Comparison of ENCODE assay signal across 26 cellular contexts in genomic region chr1:99374109-99374508, GRCh38.
DNase-seq lines count a peak whose midpoint lies in the region; ATAC-seq and TF ChIP-seq lines count a peak whose summit lies in the region.
"Had no signal": no experiment of that assay in that cellular context is flagged by ENCODE, and none has a peak within 500 bp of the region (broad histone marks: within the 10 kb centered on the region; RNA-seq: fewer than 3 reads in every experiment).

No MANE protein-coding gene starts in this region.

- no peaks in the 10 kb centered on the region for H3K36me3 Mint-ChIP-seq in naive thymus-derived CD8-positive, alpha-beta T cell

- no peak for TF ChIP-seq EP300 in upper lobe of left lung (IDR thresholded peaks at IDR 0.05)

- ATAC-seq in GM18907 (IDR thresholded peaks at IDR 0.05; ENCODE audit: unreplicated experiment) (peak; percentile 86), upper lobe of left lung (ENCODE audit: low FRiP score in 2 of 2) (no peak), HG03457 (IDR thresholded peaks at IDR 0.05; ENCODE audit: unreplicated experiment) (no peak)
- no peak for ATAC-seq in naive thymus-derived CD8-positive, alpha-beta T cell
- ATAC-seq: left lobe of liver, Right ventricle myocardium inferior had no signal

- H3K4me1 ChIP-seq in upper lobe of left lung = no peaks in the 10 kb centered on the region
- H3K4me1 ChIP-seq: colonic mucosa, tibial artery had no signal

- H3K36me3 ChIP-seq in upper lobe of left lung = no peaks in the 10 kb centered on the region
- H3K36me3 ChIP-seq: colonic mucosa, tibial artery had no signal

- H3K9me3 ChIP-seq in upper lobe of left lung = no peaks in the 10 kb centered on the region
- H3K9me3 ChIP-seq: colonic mucosa, tibial artery had no signal

- no peaks in the 10 kb centered on the region for H3K27me3 ChIP-seq in upper lobe of left lung
- H3K27me3 ChIP-seq: colonic mucosa, tibial artery had no signal

- H3K4me3 Mint-ChIP-seq in naive thymus-derived CD8-positive, alpha-beta T cell = peak overlapping the region in 8 of 10 donors; percentile 1 to 65 (median 29)
- H3K4me3 Mint-ChIP-seq: T-helper 2 cell treated with Interferon-gamma antibody and Interleukin-4, amounts not matched to agents 5 μg/mL and 100 μg/mL, for 36 hours had no signal

- POLR2A ChIA-PET in naive thymus-derived CD8-positive, alpha-beta T cell (lab: Charles Lee) = no interaction called here

- no peak for TF ChIP-seq CTCF in upper lobe of left lung (IDR thresholded peaks at IDR 0.05)

- no peak for TF ChIP-seq POLR2A in upper lobe of left lung (IDR thresholded peaks at IDR 0.05)

- H3K27ac Mint-ChIP-seq in naive thymus-derived CD8-positive, alpha-beta T cell = peak overlapping the region in 2 of 10 donors; percentile 35 to 63
- H3K27ac Mint-ChIP-seq: T-helper 2 cell treated with Interferon-gamma antibody and Interleukin-4, amounts not matched to agents 5 μg/mL and 100 μg/mL, for 36 hours had no signal

- H3K4me1 Mint-ChIP-seq in naive thymus-derived CD8-positive, alpha-beta T cell = peaks cover 0 to 9% (median 3%) of the 10 kb centered on the region in 4 donors

- peaks cover 0 to 1% (median 0%) of the 10 kb centered on the region in 9 donors for H3K9me3 Mint-ChIP-seq in naive thymus-derived CD8-positive, alpha-beta T cell
- H3K9me3 Mint-ChIP-seq: T-helper 2 cell treated with Interferon-gamma antibody and Interleukin-4, amounts not matched to agents 5 μg/mL and 100 μg/mL, for 36 hours had no signal

- 64 to 88% methylated on average over 9 of the region's 9 CpGs for WGBS in upper lobe of left lung, 2 donors

- H3K27ac ChIP-seq in upper lobe of left lung = no peak overlapping the region
- H3K27ac ChIP-seq: colonic mucosa, epithelial cell of prostate, tibial artery, VCaP had no signal

- DNase-seq in KG1 (lab: John Stamatoyannopoulos, UW) = peak; percentile 37
- peak; percentile 63 for DNase-seq in NOMO-1 treated with dmso at 0.1 percent for 144 hours (lab: John Stamatoyannopoulos, UW; ENCODE audit: unreplicated experiment)
- no peak for DNase-seq in naive thymus-derived CD8-positive, alpha-beta T cell
- no peak for DNase-seq in GM03348 (ENCODE audit: low spot score)
- DNase-seq in upper lobe of left lung = no peak
- DNase-seq: activated CD4-positive, alpha-beta T cell treated with anti-CD3 and anti-CD28 coated beads for 48 hours; activated CD8-positive, alpha-beta memory T cell treated with anti-CD3 and anti-CD28 coated beads for 24 hours; activated effector memory CD4-positive, alpha-beta T cell treated with anti-CD3 and anti-CD28 coated beads, Interleukin-2, amount 50 U/mL, for 16 hours; activated T-cell treated with anti-CD3 and anti-CD28 coated beads, Interleukin-2, amount 50 U/mL, for 1 hour; colonic mucosa; DMS153; effector memory CD4-positive, alpha-beta T cell; GOT3; NCI-H1092 treated with DMSO at 0.1 percent for 48 hours; NCI-H187; NCI-H2171; NCI-H510A treated with DMSO at 0.1 percent for 48 hours; stimulated activated CD4-positive, alpha-beta T cell treated with anti-CD3 and anti-CD28 coated beads, Interleukin-4, amount 100 ng/mL, for 24 hours; tibial artery had no signal

- peaks cover 0 to 7% (median under 1%) of the 10 kb centered on the region in 5 donors for H3K27me3 Mint-ChIP-seq in naive thymus-derived CD8-positive, alpha-beta T cell

- H3K4me3 ChIP-seq in upper lobe of left lung = no peak overlapping the region
- H3K4me3 ChIP-seq: colonic mucosa, tibial artery had no signal

Comparison
In these comparisons a context has a peak if more than half of its experiments do, and no peak if none do; other contexts are left out.
1. DNase-seq: peak in KG1 (single experiment) and NOMO-1 treated with dmso at 0.1 percent for 144 hours (single experiment); none in naive thymus-derived CD8-positive, alpha-beta T cell (0 of 10), GM03348 (single experiment) and upper lobe of left lung (0 of 2).